1 cellular context compared by ENCODE assay signal in genomic region chr2:105575626-105576025, GRCh38.
TF ChIP-seq lines count a peak whose summit lies in the region.

No MANE protein-coding gene starts in this region.

TF ChIP-seq in IMR-90, 13 proteins besides CTCF, POLR2A, EP300 and RAD21:
- TF ChIP-seq, protein P1, sequence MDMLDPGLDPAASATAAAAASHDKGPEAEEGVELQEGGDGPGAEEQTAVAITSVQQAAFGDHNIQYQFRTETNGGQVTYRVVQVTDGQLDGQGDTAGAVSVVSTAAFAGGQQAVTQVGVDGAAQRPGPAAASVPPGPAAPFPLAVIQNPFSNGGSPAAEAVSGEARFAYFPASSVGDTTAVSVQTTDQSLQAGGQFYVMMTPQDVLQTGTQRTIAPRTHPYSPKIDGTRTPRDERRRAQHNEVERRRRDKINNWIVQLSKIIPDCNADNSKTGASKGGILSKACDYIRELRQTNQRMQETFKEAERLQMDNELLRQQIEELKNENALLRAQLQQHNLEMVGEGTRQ (IDR thresholded peaks at IDR 0.05; ENCODE audit: low read depth, low read length): no peak
- TF ChIP-seq SMC3 (IDR thresholded peaks at IDR 0.05; ENCODE audit: low read depth, low read length) (no peak), RCOR1 (IDR thresholded peaks at IDR 0.05; ENCODE audit: insufficient replicate concordance, low read length) (no peak), RFX5 (IDR thresholded peaks at IDR 0.05; ENCODE audit: low read depth, low read length) (no peak), CHD1 (IDR thresholded peaks at IDR 0.05; ENCODE audit: low read depth, low read length) (no peak), MXI1 (IDR thresholded peaks at IDR 0.05; ENCODE audit: borderline replicate concordance, low read depth, low read length) (no peak), MAFK (IDR thresholded peaks at IDR 0.05; ENCODE audit: low read depth, low read length) (no peak)
- TF ChIP-seq, protein P2, sequence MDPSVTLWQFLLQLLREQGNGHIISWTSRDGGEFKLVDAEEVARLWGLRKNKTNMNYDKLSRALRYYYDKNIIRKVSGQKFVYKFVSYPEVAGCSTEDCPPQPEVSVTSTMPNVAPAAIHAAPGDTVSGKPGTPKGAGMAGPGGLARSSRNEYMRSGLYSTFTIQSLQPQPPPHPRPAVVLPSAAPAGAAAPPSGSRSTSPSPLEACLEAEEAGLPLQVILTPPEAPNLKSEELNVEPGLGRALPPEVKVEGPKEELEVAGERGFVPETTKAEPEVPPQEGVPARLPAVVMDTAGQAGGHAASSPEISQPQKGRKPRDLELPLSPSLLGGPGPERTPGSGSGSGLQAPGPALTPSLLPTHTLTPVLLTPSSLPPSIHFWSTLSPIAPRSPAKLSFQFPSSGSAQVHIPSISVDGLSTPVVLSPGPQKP (IDR thresholded peaks at IDR 0.05; ENCODE audit: borderline replicate concordance, low read depth, low read length): no peak
